In genomic region chr20:49916146-49917002, GRCh38 we compare ENCODE assay signal across 7 cellular contexts. TPM values are rescaled to one million over a fixed set of nuclear protein-coding genes. Genes with fewer than 3 reads are reported as not detected.
DNase-seq lines count a peak whose midpoint lies in the region.

No MANE protein-coding gene starts in this region.

- peak overlapping the region; percentile 99 for H3K4me3 Mint-ChIP-seq in activated naive CD4-positive, alpha-beta T cell treated with anti-CD3 and anti-CD28 coated beads, Interleukin-2, amount 50 U/mL, for 24 hours

- H3K4me1 ChIP-seq in ES-I3 (ENCODE audit: insufficient read depth, low read length) (peaks cover 6% of the 10 kb centered on the region; the same call in 1 of the 2 replicates), iPS DF 6.9 (ENCODE audit: control insufficient read depth, insufficient read depth, low read length) (no peaks in the 10 kb centered on the region), skeletal muscle tissue (ENCODE audit: control insufficient read depth in 3 of 3, insufficient read depth in 3 of 3, low read length in 3 of 3) (peaks cover 29 to 45% (median 34%) of the 10 kb centered on the region in 3 donors)

- no peaks in the 10 kb centered on the region for H3K27me3 Mint-ChIP-seq in activated naive CD4-positive, alpha-beta T cell treated with anti-CD3 and anti-CD28 coated beads, Interleukin-2, amount 50 U/mL, for 24 hours

- H3K9ac ChIP-seq in ES-I3 (ENCODE audit: low read depth, low read length) (peak overlapping the region; percentile 76; the same call in 1 of the 2 replicates), skeletal muscle tissue (ENCODE audit: low read depth in 1 of 3, low read length in 3 of 3) (peak overlapping the region; percentile 85 to 98 (median 98))

- DNase-seq in MV-4-11 (lab: John Stamatoyannopoulos, UW) (peak; percentile 18), iPS DF 6.9 (ENCODE audit: low read depth, low spot score) (no peak), dedifferentiated amniotic fluid mesenchymal stem cell (ENCODE audit: extremely low spot score) (no peak), Ammon's horn (ENCODE audit: low spot score) (no peak)

- H3K9me3 Mint-ChIP-seq in activated naive CD4-positive, alpha-beta T cell treated with anti-CD3 and anti-CD28 coated beads, Interleukin-2, amount 50 U/mL, for 24 hours, result no peaks in the 10 kb centered on the region

- H3K27ac Mint-ChIP-seq in activated naive CD4-positive, alpha-beta T cell treated with anti-CD3 and anti-CD28 coated beads, Interleukin-2, amount 50 U/mL, for 24 hours, result peak overlapping the region; percentile 100

- H3K9me3 ChIP-seq in ES-I3 (ENCODE audit: control insufficient read depth, insufficient read depth, low read length) (no peaks in the 10 kb centered on the region), iPS DF 6.9 (ENCODE audit: control insufficient read depth, insufficient read depth, low read length) (no peaks in the 10 kb centered on the region), skeletal muscle tissue (ENCODE audit: control insufficient read depth in 3 of 3, low read length in 3 of 3) (no peaks in the 10 kb centered on the region)

- H3K36me3 Mint-ChIP-seq in activated naive CD4-positive, alpha-beta T cell treated with anti-CD3 and anti-CD28 coated beads, Interleukin-2, amount 50 U/mL, for 24 hours, result no peaks in the 10 kb centered on the region

- H3K27me3 ChIP-seq in iPS DF 6.9 (ENCODE audit: control insufficient read depth, insufficient read depth, low read length), result no peaks in the 10 kb centered on the region
- no peaks in the 10 kb centered on the region for H3K27me3 ChIP-seq in skeletal muscle tissue (ENCODE audit: control insufficient read depth in 3 of 3, insufficient read depth in 3 of 3, low read length in 3 of 3)

- peak overlapping the region; percentile 61; the same call in 1 of the 2 replicates for H3K4me3 ChIP-seq in iPS DF 6.9 (ENCODE audit: low read length)
- H3K4me3 ChIP-seq in skeletal muscle tissue (ENCODE audit: low read length in 3 of 3), result peak overlapping the region; percentile 99 to 100 (median 100)

- H3K36me3 ChIP-seq in ES-I3 (ENCODE audit: insufficient read depth, low read length) (no peaks in the 10 kb centered on the region), iPS DF 6.9 (ENCODE audit: control insufficient read depth, insufficient read depth, low read length) (no peaks in the 10 kb centered on the region), skeletal muscle tissue (ENCODE audit: control insufficient read depth in 3 of 3, insufficient read depth in 3 of 3, low read length in 3 of 3) (no peaks in the 10 kb centered on the region)

- no peak overlapping the region for H3K27ac ChIP-seq in iPS DF 6.9 (ENCODE audit: low read length)
- peak overlapping the region; percentile 100 for H3K27ac ChIP-seq in skeletal muscle tissue (ENCODE audit: low read depth, low read length)

- peaks cover 39% of the 10 kb centered on the region for H3K4me1 Mint-ChIP-seq in activated naive CD4-positive, alpha-beta T cell treated with anti-CD3 and anti-CD28 coated beads, Interleukin-2, amount 50 U/mL, for 24 hours

- WGBS in iPS DF 6.9 (ENCODE audit: insufficient coverage, insufficient read length), result no CpG with 5 or more reads among the region's 19 CpGs

RNA-seq across cellular contexts. Expression of gene SPATA2, which starts 1.0 kb away (rescaled TPM):
- total RNA-seq in skeletal muscle tissue, result 1.0 TPM

RNA-seq across cellular contexts. Expression of gene RNF114, which starts 19.8 kb away (rescaled TPM):
- 35.0 TPM for total RNA-seq in skeletal muscle tissue
